8 cellular contexts compared by ENCODE assay signal in the genomic region with DNA sequence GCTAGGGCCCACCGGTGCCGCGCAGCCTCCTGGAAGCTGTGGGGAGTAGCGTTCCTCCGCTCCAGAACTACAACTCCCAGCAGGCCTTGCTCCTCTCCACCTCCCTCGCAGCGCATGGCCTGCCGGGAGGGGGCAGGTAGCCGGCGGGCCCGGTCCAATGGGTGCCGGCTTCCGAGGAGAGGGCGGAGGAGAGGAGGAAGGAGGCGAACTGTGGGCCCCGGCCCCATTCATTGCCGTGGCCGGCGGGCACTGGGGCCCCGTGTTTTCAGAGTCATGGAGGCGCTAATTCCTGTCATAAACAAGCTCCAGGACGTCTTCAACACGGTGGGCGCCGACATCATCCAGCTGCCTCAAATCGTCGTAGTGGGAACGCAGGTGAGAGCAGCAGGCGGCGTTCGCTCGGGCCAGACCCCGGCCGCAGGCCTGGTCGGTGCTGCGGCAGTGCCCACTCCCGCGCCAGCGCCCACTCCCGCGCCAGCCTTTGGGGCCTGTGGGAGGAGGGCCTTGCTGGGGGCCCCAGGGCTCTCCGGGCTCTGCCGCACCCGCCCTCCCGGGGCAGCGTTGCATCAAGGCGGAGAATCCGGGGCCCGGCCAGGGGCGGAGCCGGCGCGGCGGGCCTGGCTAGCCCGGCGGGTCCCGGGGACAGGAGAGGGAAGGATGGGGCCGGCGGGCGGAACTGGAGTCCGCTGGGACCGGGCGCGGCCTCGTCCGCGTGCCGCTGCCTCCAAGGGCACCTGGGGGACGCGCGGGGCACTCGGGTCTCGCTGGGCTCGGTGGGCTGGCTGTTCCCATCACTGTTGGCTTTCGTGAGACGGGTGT. TPM values are rescaled to one million over a fixed set of nuclear protein-coding genes. Genes with fewer than 3 reads are reported as not detected.
DNase-seq lines count a peak whose midpoint lies in the region; ATAC-seq and TF ChIP-seq lines count a peak whose summit lies in the region.

A gene (plus strand): TSS at position 211 of the 819 bp plus-strand sequence. CDS start 63 bp downstream, at position 274.

- CTCF ChIA-PET in naive thymus-derived CD4-positive, alpha-beta T cell (lab: Charles Lee), result no interaction called here

- H3K27ac Mint-ChIP-seq in GM23338, result peak within 1 kb of the TSS; percentile 92
- H3K27ac Mint-ChIP-seq in naive thymus-derived CD4-positive, alpha-beta T cell, result peak within 1 kb of the TSS; percentile 59 to 95 (median 89)
- H3K27ac Mint-ChIP-seq in stimulated activated naive B cell treated with anti-CD40 and anti-IgM and Interleukin-4, amounts not matched to agents 10 μg/mL and 1 μg/mL and 100 μg/mL, for 72 hours, result peak within 1 kb of the TSS; percentile 97

- H3K27me3 ChIP-seq in DOHH2 (ENCODE audit: control insufficient read depth, low read length) (no peaks in the 10 kb centered on the region), GM23338 (ENCODE audit: insufficient read depth) (no peaks in the 10 kb centered on the region)
- H3K27me3 ChIP-seq in naive thymus-derived CD4-positive, alpha-beta T cell (ENCODE audit: control insufficient read depth in 2 of 2, insufficient read depth in 2 of 2, low read length in 2 of 2), result no peaks in the 10 kb centered on the region

- H3K4me3 Mint-ChIP-seq in GM23338, result peak within 1 kb of the TSS; percentile 95
- peak within 1 kb of the TSS; percentile 83 to 97 (median 93) for H3K4me3 Mint-ChIP-seq in naive thymus-derived CD4-positive, alpha-beta T cell
- peak within 1 kb of the TSS; percentile 91 to 96 for H3K4me3 Mint-ChIP-seq in stimulated activated naive B cell treated with anti-CD40 and anti-IgM and Interleukin-4, amounts not matched to agents 10 μg/mL and 1 μg/mL and 100 μg/mL, for 72 hours

- intact Hi-C loops in naive thymus-derived CD4-positive, alpha-beta T cell (cut with micrococcal nuclease), result loop anchor here (1.0 to 10.0 kb wide), 14 partner anchors 22 to 1982 kb away; a partner anchor contains a TSS

- peaks cover 31% of the 10 kb centered on the region for H3K4me1 ChIP-seq in DOHH2 (ENCODE audit: control insufficient read depth, low read length)
- H3K4me1 ChIP-seq in GM23338 (ENCODE audit: insufficient read depth), result peaks cover 9% of the 10 kb centered on the region
- peaks cover 9 to 11% of the 10 kb centered on the region in 2 donors for H3K4me1 ChIP-seq in naive thymus-derived CD4-positive, alpha-beta T cell (ENCODE audit: control insufficient read depth in 2 of 2, insufficient read depth in 2 of 2, low read length in 2 of 2)

- DNase-seq in GM23338 (ENCODE audit: low spot score) (peak; percentile 99), LHCN-M2 (ENCODE audit: low read depth) (peak; percentile 94), RPMI8226 (peak; percentile 95), fibroblast of gingiva (ENCODE audit: low read depth) (peak; percentile 96)
- DNase-seq in activated T-helper 1 cell treated with anti-CD3 and anti-CD28 coated beads, Interleukin-2, amount 50 U/mL, for 16 hours (ENCODE audit: low read depth in 1 of 2, low spot score in 1 of 2), result peak; percentile 81 to 86
- DNase-seq in naive thymus-derived CD4-positive, alpha-beta T cell, result peak; percentile 85 to 93 (median 92)
- DNase-seq in stimulated activated naive B cell treated with anti-CD40 and anti-IgM and Interleukin-4, amounts not matched to agents 10 μg/mL and 1 μg/mL and 100 μg/mL, for 72 hours, result peak; percentile 90

- H3K36me3 ChIP-seq in DOHH2 (ENCODE audit: control insufficient read depth, low read length), result peaks cover 23% of the 10 kb centered on the region
- peaks cover 3% of the 10 kb centered on the region; the same call in 1 of the 2 replicates for H3K36me3 ChIP-seq in GM23338 (ENCODE audit: insufficient read depth)
- H3K36me3 ChIP-seq in naive thymus-derived CD4-positive, alpha-beta T cell (ENCODE audit: control insufficient read depth in 2 of 3, insufficient read depth in 3 of 3, low read length in 3 of 3), result no peaks in the 10 kb centered on the region

- H3K9me2 ChIP-seq in DOHH2 (replicated peaks; ENCODE audit: control insufficient read depth, low read length), result no peaks in the 10 kb centered on the region
- no peaks in the 10 kb centered on the region for H3K9me2 ChIP-seq in GM23338 (ENCODE audit: insufficient read depth)

- peak; percentile 94 for ATAC-seq in GM23338
- ATAC-seq in naive thymus-derived CD4-positive, alpha-beta T cell, result peak; percentile 99
- peak; percentile 94 to 95 for ATAC-seq in stimulated activated naive B cell treated with anti-CD40 and anti-IgM and Interleukin-4, amounts not matched to agents 10 μg/mL and 1 μg/mL and 100 μg/mL, for 72 hours (replicated peaks)

- H3K4me1 Mint-ChIP-seq in GM23338, result peaks cover 16% of the 10 kb centered on the region
- peaks cover 16 to 39% (median 31%) of the 10 kb centered on the region in 7 donors for H3K4me1 Mint-ChIP-seq in naive thymus-derived CD4-positive, alpha-beta T cell
- peaks cover 14 to 33% of the 10 kb centered on the region in 2 donors for H3K4me1 Mint-ChIP-seq in stimulated activated naive B cell treated with anti-CD40 and anti-IgM and Interleukin-4, amounts not matched to agents 10 μg/mL and 1 μg/mL and 100 μg/mL, for 72 hours

- peak within 1 kb of the TSS; percentile 86 for H3K4me3 ChIP-seq in DOHH2 (ENCODE audit: low read length)
- peak within 1 kb of the TSS; percentile 95 for H3K4me3 ChIP-seq in GM23338
- H3K4me3 ChIP-seq in naive thymus-derived CD4-positive, alpha-beta T cell (ENCODE audit: low read length), result peak within 1 kb of the TSS; percentile 83

- peak within 1 kb of the TSS; percentile 93 for H2AFZ ChIP-seq in GM23338

- POLR2A ChIA-PET in naive thymus-derived CD4-positive, alpha-beta T cell (lab: Charles Lee), result interaction anchor here (0.7 to 1.0 kb wide), 2 partner anchors 76 to 90 kb away, joined by 3 read pairs; no protein-coding TSS in a partner anchor

- H3F3A ChIP-seq in DOHH2 (ENCODE audit: control insufficient read depth, insufficient read depth) (peaks cover 6% of the 10 kb centered on the region; the same call in 1 of the 2 replicates), GM23338 (replicated peaks; ENCODE audit: low read depth) (peaks cover 7% of the 10 kb centered on the region; the same call in 1 of the 2 replicates)

- H3K79me2 ChIP-seq in DOHH2 (ENCODE audit: control insufficient read depth, low read length) (peaks cover 52% of the 10 kb centered on the region), GM23338 (replicated peaks; ENCODE audit: insufficient read depth) (peaks cover 47% of the 10 kb centered on the region)

- H4K20me1 ChIP-seq in DOHH2 (ENCODE audit: control insufficient read depth, insufficient read depth, low read depth, low read length) (peaks cover 4% of the 10 kb centered on the region; the same call in 1 of the 2 replicates), GM23338 (replicated peaks; ENCODE audit: insufficient read depth) (peaks cover 18% of the 10 kb centered on the region)

- peaks cover 10% of the 10 kb centered on the region for H3K36me3 Mint-ChIP-seq in GM23338 (ENCODE audit: low read depth)
- no peaks in the 10 kb centered on the region for H3K36me3 Mint-ChIP-seq in naive thymus-derived CD4-positive, alpha-beta T cell
- peaks cover 0 to 4% of the 10 kb centered on the region in 2 donors for H3K36me3 Mint-ChIP-seq in stimulated activated naive B cell treated with anti-CD40 and anti-IgM and Interleukin-4, amounts not matched to agents 10 μg/mL and 1 μg/mL and 100 μg/mL, for 72 hours

- H3K9me3 ChIP-seq in DOHH2 (ENCODE audit: control insufficient read depth, insufficient read depth, low read length), result no peaks in the 10 kb centered on the region
- no peaks in the 10 kb centered on the region for H3K9me3 ChIP-seq in naive thymus-derived CD4-positive, alpha-beta T cell (ENCODE audit: control insufficient read depth in 2 of 3, low read length in 3 of 3)

- peaks cover 7% of the 10 kb centered on the region for H3K27me3 Mint-ChIP-seq in GM23338 (ENCODE audit: insufficient read depth, low read depth, poor library complexity)
- H3K27me3 Mint-ChIP-seq in naive thymus-derived CD4-positive, alpha-beta T cell, result no peaks in the 10 kb centered on the region
- no peaks in the 10 kb centered on the region for H3K27me3 Mint-ChIP-seq in stimulated activated naive B cell treated with anti-CD40 and anti-IgM and Interleukin-4, amounts not matched to agents 10 μg/mL and 1 μg/mL and 100 μg/mL, for 72 hours

- TF ChIP-seq CTCF in DOHH2 (IDR thresholded peaks at IDR 0.05; ENCODE audit: low read depth, low read length, poor library complexity, severe bottlenecking) (no peak), GM23338 (conservative IDR thresholded peaks at IDR 0.05; ENCODE audit: low read depth in 2 of 2) (no peak)

- H3K27ac ChIP-seq in DOHH2 (ENCODE audit: low read depth, low read length) (peak within 1 kb of the TSS; percentile 76), GM23338 (ENCODE audit: low read depth) (peak within 1 kb of the TSS; percentile 95)
- peak within 1 kb of the TSS; percentile 82 for H3K27ac ChIP-seq in naive thymus-derived CD4-positive, alpha-beta T cell (ENCODE audit: low read depth, low read length)

- H3K9me3 Mint-ChIP-seq in GM23338, result no peaks in the 10 kb centered on the region; the same call in 2 of the 3 replicates
- H3K9me3 Mint-ChIP-seq in naive thymus-derived CD4-positive, alpha-beta T cell, result no peaks in the 10 kb centered on the region
- no peaks in the 10 kb centered on the region for H3K9me3 Mint-ChIP-seq in stimulated activated naive B cell treated with anti-CD40 and anti-IgM and Interleukin-4, amounts not matched to agents 10 μg/mL and 1 μg/mL and 100 μg/mL, for 72 hours

- peak within 1 kb of the TSS; percentile 78 for H3K4me2 ChIP-seq in DOHH2 (ENCODE audit: low read length)
- H3K4me2 ChIP-seq in GM23338, result peak within 1 kb of the TSS; percentile 85

TF ChIP-seq in GM23338, 12 proteins besides CTCF, POLR2A, EP300 and RAD21 (continues in another document):
- TF ChIP-seq JUNB (IDR thresholded peaks at IDR 0.05; ENCODE audit: unreplicated experiment), result no peak
- TF ChIP-seq CREB1 (CRISPR knock-in tag; IDR thresholded peaks at IDR 0.05; ENCODE audit: low read depth), result peak; percentile 20; the same call in 1 of the 2 replicates
- no peak for TF ChIP-seq STAT1 (IDR thresholded peaks at IDR 0.05; ENCODE audit: unreplicated experiment)
- no peak for TF ChIP-seq ZNF331 (CRISPR knock-in tag; IDR thresholded peaks at IDR 0.05; ENCODE audit: low read depth)
- TF ChIP-seq NANOG (IDR thresholded peaks at IDR 0.05; ENCODE audit: borderline replicate concordance), result no peak
- TF ChIP-seq EZH2phosphoT487 (IDR thresholded peaks at IDR 0.05; ENCODE audit: unreplicated experiment), result no peak
- TF ChIP-seq EZH2 (IDR thresholded peaks at IDR 0.05; ENCODE audit: low read depth, unreplicated experiment), result no peak

RNA-seq across cellular contexts. Expression of the gene that starts here (rescaled TPM):
- 89.9 and 94.8 TPM in 2 replicates for total RNA-seq in GM23338 (2014; rRNA removed; shearing (Covaris generic))
- polyA plus RNA-seq in GM23338 (2016; fragmentation: Nextera tagmentation; extraction: Ambion mirVana), result 54.3 and 72.2 TPM in 2 replicates
- 61.0 and 74.9 TPM in 2 replicates for total RNA-seq in LHCN-M2 (2014; rRNA removed)
- polyA plus RNA-seq in LHCN-M2 (2012), result 23.9 TPM
- total RNA-seq in naive thymus-derived CD4-positive, alpha-beta T cell, result 10 to 100 TPM; 41.6 to 68.4 (median 58.9) TPM
- polyA plus RNA-seq in naive thymus-derived CD4-positive, alpha-beta T cell, result 10 to 100 TPM; 17.4 to 28.0 TPM

Comparison
In these comparisons a context has a peak if more than half of its experiments do, and no peak if none do; other contexts are left out.
1. Peak in every context shown above with its lines: DNase-seq, ATAC-seq, H3K4me3 ChIP-seq and H3K27ac ChIP-seq.